In the genomic region with DNA sequence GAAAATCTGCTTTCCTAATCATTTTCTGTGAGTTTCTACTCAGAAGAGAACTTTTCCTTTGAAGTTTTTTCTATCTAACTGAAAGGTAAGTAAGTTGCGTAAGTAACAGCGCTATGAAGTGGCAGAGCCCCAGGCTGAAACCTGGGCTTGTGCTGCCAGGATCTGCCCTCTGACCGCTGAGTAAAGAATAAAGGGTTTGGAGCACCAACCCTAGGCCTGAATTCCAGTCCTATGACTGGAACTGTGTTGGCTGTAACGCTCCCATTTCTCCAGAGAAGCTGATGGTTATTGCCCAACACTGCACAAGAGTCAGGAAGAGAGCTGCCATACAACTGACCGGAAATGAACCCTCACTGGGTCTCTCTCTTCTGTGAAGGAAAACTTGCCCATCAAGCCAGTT, we compare ENCODE assay signal across 13 cellular contexts.
DNase-seq lines count a peak whose midpoint lies in the region; ATAC-seq and TF ChIP-seq lines count a peak whose summit lies in the region.
"Had no signal": no experiment of that assay in that cellular context is flagged by ENCODE, and none has a peak within 500 bp of the region (broad histone marks: within the 10 kb centered on the region; RNA-seq: fewer than 3 reads in every experiment).

No MANE protein-coding gene starts in this region.

- peak overlapping the region; percentile 68 for H3K27ac Mint-ChIP-seq in mesothelial cell of epicardium
- no peak overlapping the region for H3K27ac Mint-ChIP-seq in activated CD8-positive, alpha-beta T cell treated with anti-CD3 and anti-CD28 coated beads, Interleukin-2, amount 10 ng/mL, durations not matched to agents 7 days and 5 days
- H3K27ac Mint-ChIP-seq: CD4-positive, CD25-positive, alpha-beta regulatory T cell; progenitor cell of endocrine pancreas; T-helper 1 cell treated with Interleukin-12 subunit alpha and Interleukin-12 subunit beta and Interleukin-4 antibody, amounts not matched to agents 30 μg/mL and 1 μg/mL, for 36 hours had no signal

- peaks cover 37% of the 10 kb centered on the region for H3K4me1 Mint-ChIP-seq in mesothelial cell of epicardium
- H3K4me1 Mint-ChIP-seq in activated CD8-positive, alpha-beta T cell treated with anti-CD3 and anti-CD28 coated beads, Interleukin-2, amount 10 ng/mL, durations not matched to agents 7 days and 5 days (ENCODE audit: low read depth), result no peaks in the 10 kb centered on the region

- POLR2A ChIA-PET in activated CD8-positive, alpha-beta T cell treated with anti-CD3 and anti-CD28 coated beads, Interleukin-2, amount 10 ng/mL, durations not matched to agents 7 days and 5 days (lab: Charles Lee), result no interaction called here

- CTCF ChIA-PET in activated CD8-positive, alpha-beta T cell treated with anti-CD3 and anti-CD28 coated beads, Interleukin-2, amount 10 ng/mL, durations not matched to agents 7 days and 5 days (lab: Charles Lee), result interaction anchor here (1.2 kb wide), 1 partner anchor 46 kb away, joined by 3 read pairs; no protein-coding TSS in a partner anchor

- peak; percentile 89 for DNase-seq in AG08395 (ENCODE audit: low spot score)
- peak; percentile 77 for DNase-seq in LHCN-M2 (ENCODE audit: low read depth)
- DNase-seq in epithelial cell of prostate (ENCODE audit: low read depth, low spot score), result peak; percentile 89
- no peak for DNase-seq in mesothelial cell of epicardium (ENCODE audit: low spot score in 2 of 2, unreplicated experiment in 2 of 2)
- no peak for DNase-seq in DMS79 treated with DMSO at 0.1 percent for 48 hours (lab: John Stamatoyannopoulos, UW)
- DNase-seq in activated CD8-positive, alpha-beta T cell treated with anti-CD3 and anti-CD28 coated beads, Interleukin-2, amount 10 ng/mL, durations not matched to agents 7 days and 5 days, result no peak
- DNase-seq: CD4-positive, CD25-positive, alpha-beta regulatory T cell; dermis blood vessel endothelial cell; NCI-H345 had no signal

- no peak for ATAC-seq in HG02973 (IDR thresholded peaks at IDR 0.05; ENCODE audit: unreplicated experiment)
- no peak for ATAC-seq in activated CD8-positive, alpha-beta T cell treated with anti-CD3 and anti-CD28 coated beads, Interleukin-2, amount 10 ng/mL, durations not matched to agents 7 days and 5 days
- ATAC-seq in GM19351 (IDR thresholded peaks at IDR 0.05; ENCODE audit: unreplicated experiment), result no peak

- no peak overlapping the region for H3K4me3 Mint-ChIP-seq in mesothelial cell of epicardium
- H3K4me3 Mint-ChIP-seq in activated CD8-positive, alpha-beta T cell treated with anti-CD3 and anti-CD28 coated beads, Interleukin-2, amount 10 ng/mL, durations not matched to agents 7 days and 5 days, result no peak overlapping the region
- H3K4me3 Mint-ChIP-seq: CD4-positive, CD25-positive, alpha-beta regulatory T cell; T-helper 1 cell treated with Interleukin-12 subunit alpha and Interleukin-12 subunit beta and Interleukin-4 antibody, amounts not matched to agents 30 μg/mL and 1 μg/mL, for 36 hours had no signal

- no peaks in the 10 kb centered on the region for H3K36me3 Mint-ChIP-seq in mesothelial cell of epicardium
- no peaks in the 10 kb centered on the region for H3K36me3 Mint-ChIP-seq in activated CD8-positive, alpha-beta T cell treated with anti-CD3 and anti-CD28 coated beads, Interleukin-2, amount 10 ng/mL, durations not matched to agents 7 days and 5 days (ENCODE audit: low read depth)
- H3K36me3 Mint-ChIP-seq: CD4-positive, CD25-positive, alpha-beta regulatory T cell had no signal

- peaks cover 10% of the 10 kb centered on the region for H3K9me3 Mint-ChIP-seq in mesothelial cell of epicardium
- no peaks in the 10 kb centered on the region for H3K9me3 Mint-ChIP-seq in activated CD8-positive, alpha-beta T cell treated with anti-CD3 and anti-CD28 coated beads, Interleukin-2, amount 10 ng/mL, durations not matched to agents 7 days and 5 days (ENCODE audit: insufficient read depth)
- H3K9me3 Mint-ChIP-seq: CD4-positive, CD25-positive, alpha-beta regulatory T cell had no signal

- peak overlapping the region; percentile 76 for H3K27ac ChIP-seq in epithelial cell of prostate

- H3K27me3 Mint-ChIP-seq in mesothelial cell of epicardium (ENCODE audit: low read depth), result peaks cover 25% of the 10 kb centered on the region
- H3K27me3 Mint-ChIP-seq in activated CD8-positive, alpha-beta T cell treated with anti-CD3 and anti-CD28 coated beads, Interleukin-2, amount 10 ng/mL, durations not matched to agents 7 days and 5 days (ENCODE audit: low read depth), result peaks cover 33% of the 10 kb centered on the region

- TF ChIP-seq CTCF in mesothelial cell of epicardium (IDR thresholded peaks at IDR 0.05; ENCODE audit: unreplicated experiment), result no peak

Comparison
In these comparisons a context has a peak if more than half of its experiments do, and no peak if none do; other contexts are left out.
1. DNase-seq: peak in AG08395 (single experiment), LHCN-M2 (single experiment) and epithelial cell of prostate (single experiment); none in mesothelial cell of epicardium (0 of 2), DMS79 treated with DMSO at 0.1 percent for 48 hours (single experiment) and activated CD8-positive, alpha-beta T cell treated with anti-CD3 and anti-CD28 coated beads, Interleukin-2, amount 10 ng/mL, durations not matched to agents 7 days and 5 days (single experiment).